Comparison of ENCODE assay signal across 10 cellular contexts in the genomic region with DNA sequence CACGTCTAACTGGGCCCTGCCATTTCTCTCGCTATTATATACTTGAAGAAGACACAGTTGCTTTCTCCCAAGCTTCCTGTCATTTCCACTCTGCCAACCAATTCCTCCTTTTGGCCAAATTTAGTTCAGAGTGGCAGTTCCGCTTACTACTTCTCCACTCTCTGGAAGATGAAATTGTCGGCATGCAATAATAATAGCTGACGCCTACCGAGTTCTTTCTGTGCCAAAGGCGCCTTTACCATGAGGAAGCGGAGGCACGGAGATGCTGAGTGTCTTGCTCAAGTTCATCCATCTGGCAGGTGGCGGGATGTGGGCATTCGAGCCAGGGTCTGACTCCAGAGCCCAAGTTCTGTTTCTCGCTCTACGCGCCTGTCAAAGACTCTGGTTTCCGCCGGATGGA. TPM values are rescaled to one million over a fixed set of nuclear protein-coding genes. Genes with fewer than 3 reads are reported as not detected.
A peak's percentile ranks its signal among the peaks of the same experiment; 100 is the strongest.
DNase-seq lines count a peak whose midpoint lies in the region; ATAC-seq and TF ChIP-seq lines count a peak whose summit lies in the region.
"Had no signal": no experiment of that assay in that cellular context is flagged by ENCODE, and none has a peak within 500 bp of the region (broad histone marks: within the 10 kb centered on the region; RNA-seq: fewer than 3 reads in every experiment).

No MANE protein-coding gene starts in this region.

- TF ChIP-seq CTCF in activated B cell treated with CpG ODN at 0.5 μM for 24 hours (IDR thresholded peaks at IDR 0.05) = no peak

- no peaks in the 10 kb centered on the region for H3K9me3 Mint-ChIP-seq in activated B cell treated with CpG ODN at 0.5 μM for 24 hours
- no peaks in the 10 kb centered on the region for H3K9me3 Mint-ChIP-seq in immature natural killer cell
- no peaks in the 10 kb centered on the region for H3K9me3 Mint-ChIP-seq in stimulated activated naive CD8-positive, alpha-beta T cell treated with anti-CD3 and anti-CD28 coated beads, Interleukin-15, amount 100 ng/mL, for 72 hours

- ATAC-seq in activated B cell treated with CpG ODN at 0.5 μM for 24 hours (ENCODE audit: low read depth) (no peak), HG03432 (IDR thresholded peaks at IDR 0.05; ENCODE audit: unreplicated experiment) (no peak), GM21786 (IDR thresholded peaks at IDR 0.05; ENCODE audit: unreplicated experiment) (no peak)
- no peak for ATAC-seq in stimulated activated naive CD8-positive, alpha-beta T cell treated with anti-CD3 and anti-CD28 coated beads, Interleukin-15, amount 100 ng/mL, for 72 hours

- H3K27ac Mint-ChIP-seq in activated B cell treated with CpG ODN at 0.5 μM for 24 hours = peak overlapping the region; percentile 90
- peak overlapping the region in 4 of 6 donors; percentile 65 to 92 (median 82) for H3K27ac Mint-ChIP-seq in immature natural killer cell
- peak overlapping the region; percentile 62 to 89 for H3K27ac Mint-ChIP-seq in stimulated activated naive CD8-positive, alpha-beta T cell treated with anti-CD3 and anti-CD28 coated beads, Interleukin-15, amount 100 ng/mL, for 72 hours

- intact Hi-C loops in activated B cell treated with CpG ODN at 0.5 μM for 24 hours (cut with micrococcal nuclease) = loop anchor here (1.0 to 2.0 kb wide), 2 partner anchors 7 to 18 kb away; no protein-coding TSS in a partner anchor

- H3K27me3 Mint-ChIP-seq in activated B cell treated with CpG ODN at 0.5 μM for 24 hours (no peaks in the 10 kb centered on the region), immature natural killer cell (ENCODE audit: low read depth in 3 of 3) (peaks cover 1 to 4% (median 2%) of the 10 kb centered on the region in 3 donors)
- H3K27me3 Mint-ChIP-seq in stimulated activated naive CD8-positive, alpha-beta T cell treated with anti-CD3 and anti-CD28 coated beads, Interleukin-15, amount 100 ng/mL, for 72 hours = no peaks in the 10 kb centered on the region

- H3K4me3 Mint-ChIP-seq in activated B cell treated with CpG ODN at 0.5 μM for 24 hours (peak overlapping the region; percentile 77), immature natural killer cell (peak overlapping the region; percentile 74 to 82 (median 78))
- peak overlapping the region; percentile 80 to 82 for H3K4me3 Mint-ChIP-seq in stimulated activated naive CD8-positive, alpha-beta T cell treated with anti-CD3 and anti-CD28 coated beads, Interleukin-15, amount 100 ng/mL, for 72 hours

- CTCF ChIA-PET in activated B cell treated with CpG ODN at 0.5 μM for 24 hours (lab: Charles Lee) = no interaction called here

- H3K36me3 Mint-ChIP-seq in activated B cell treated with CpG ODN at 0.5 μM for 24 hours (ENCODE audit: low read depth) (no peaks in the 10 kb centered on the region), immature natural killer cell (peaks cover 0 to 4% (median 0%) of the 10 kb centered on the region in 3 donors)

- H3K4me1 Mint-ChIP-seq in activated B cell treated with CpG ODN at 0.5 μM for 24 hours (peaks cover 28% of the 10 kb centered on the region), immature natural killer cell (peaks cover 42 to 47% of the 10 kb centered on the region in 2 donors)
- peaks cover 57% of the 10 kb centered on the region for H3K4me1 Mint-ChIP-seq in stimulated activated naive CD8-positive, alpha-beta T cell treated with anti-CD3 and anti-CD28 coated beads, Interleukin-15, amount 100 ng/mL, for 72 hours

- DNase-seq in Kasumi-1 (lab: John Stamatoyannopoulos, UW) (peak; percentile 69 to 77), activated B cell treated with CpG ODN at 0.5 μM for 24 hours (no peak), immature natural killer cell (no peak), NCI-H2107 treated with DMSO at 0.1 percent for 48 hours (lab: John Stamatoyannopoulos, UW; ENCODE audit: unreplicated experiment) (no peak), DMS79 (lab: John Stamatoyannopoulos, UW) (no peak)
- no peak for DNase-seq in stimulated activated naive CD8-positive, alpha-beta T cell treated with anti-CD3 and anti-CD28 coated beads, Interleukin-15, amount 100 ng/mL, for 72 hours
- DNase-seq: NCI-H2171 treated with DMSO at 0.1 percent for 48 hours had no signal

- POLR2A ChIA-PET in activated B cell treated with CpG ODN at 0.5 μM for 24 hours (lab: Charles Lee) = interaction anchor here (0.9 to 1.4 kb wide), 2 partner anchors 19 to 60 kb away, joined by 3 read pairs; no protein-coding TSS in a partner anchor

RNA-seq across cellular contexts. Expression of gene NRROS, which starts 14.6 kb away (rescaled TPM):
- 88.5 and 92.4 TPM in 2 replicates for total RNA-seq in activated B cell treated with CpG ODN at 0.5 μM for 24 hours
- polyA plus RNA-seq in immature natural killer cell = 10 to 100 TPM in 1 of 3 donors, 1 to 10 TPM in 2; 6.3 to 14.1 (median 8.0) TPM
- polyA plus RNA-seq: neural cell had no signal

RNA-seq across cellular contexts. Expression of gene FBXO45, which starts 56.4 kb away (rescaled TPM):
- total RNA-seq in activated B cell treated with CpG ODN at 0.5 μM for 24 hours = 5.7 and 6.5 TPM in 2 replicates
- polyA plus RNA-seq in immature natural killer cell = 1 to 10 TPM; 2.6 to 6.6 (median 3.3) TPM

RNA-seq across cellular contexts. Expression of gene WDR53, which starts 56.6 kb away (rescaled TPM):
- total RNA-seq in activated B cell treated with CpG ODN at 0.5 μM for 24 hours = 14.1 and 14.3 TPM in 2 replicates
- 10 to 100 TPM; 11.2 to 28.6 (median 14.8) TPM for polyA plus RNA-seq in immature natural killer cell

Comparison
In these comparisons a context has a peak if more than half of its experiments do, and no peak if none do; other contexts are left out.
1. DNase-seq: peak in Kasumi-1 (2 of 2); none in activated B cell treated with CpG ODN at 0.5 μM for 24 hours (single experiment), immature natural killer cell (0 of 3), stimulated activated naive CD8-positive, alpha-beta T cell treated with anti-CD3 and anti-CD28 coated beads, Interleukin-15, amount 100 ng/mL, for 72 hours (0 of 2), NCI-H2107 treated with DMSO at 0.1 percent for 48 hours (single experiment) and DMS79 (single experiment).
2. Peak in every context shown above with its lines, with median percentiles within 50 percentile points of each other: H3K27ac Mint-ChIP-seq and H3K4me3 Mint-ChIP-seq.